ENCODE assay signal across 9 cellular contexts in genomic region chr7:142319970-142320369, GRCh38.
A peak's percentile ranks its signal among the peaks of the same experiment; 100 is the strongest.
DNase-seq lines count a peak whose midpoint lies in the region; ATAC-seq and TF ChIP-seq lines count a peak whose summit lies in the region.
"Had no signal": no experiment of that assay in that cellular context is flagged by ENCODE, and none has a peak within 500 bp of the region (broad histone marks: within the 10 kb centered on the region; RNA-seq: fewer than 3 reads in every experiment).

No MANE protein-coding gene starts in this region.

- intact Hi-C loops in cardiac septum (cut with DNase I) = no loop called here

- DNase-seq in AG20443 (ENCODE audit: low spot score) = peak; percentile 26
- DNase-seq in HFF-Myc (ENCODE audit: extremely low read depth, low read depth) = no peak
- peak; percentile 38 for DNase-seq in activated CD4-positive, alpha-beta T cell treated with anti-CD3 and anti-CD28 coated beads, Interleukin-2, amount 50 U/mL, for 1 hour
- no peak for DNase-seq in foreskin fibroblast
- no peak for DNase-seq in islet precursor cell
- no peak for DNase-seq in cardiac septum (ENCODE audit: low spot score)
- DNase-seq: GF-D8 had no signal

- no peak overlapping the region for H3K4me3 ChIP-seq in HFF-Myc (replicated peaks; ENCODE audit: low read depth, low read length)
- H3K4me3 ChIP-seq in foreskin fibroblast (ENCODE audit: low read depth in 1 of 2, low read length in 2 of 2) = no peak overlapping the region

- ATAC-seq in HG03469 (IDR thresholded peaks at IDR 0.05; ENCODE audit: unreplicated experiment) (no peak), GM21717 (IDR thresholded peaks at IDR 0.05; ENCODE audit: unreplicated experiment) (no peak)

- TF ChIP-seq CTCF in HFF-Myc (IDR thresholded peaks at IDR 0.05; ENCODE audit: low read depth, low read length, missing control alignments) (peak; percentile 17), foreskin fibroblast (IDR thresholded peaks at IDR 0.05; ENCODE audit: low read depth, low read length) (peak; percentile 24)

Comparison
In these comparisons a context has a peak if more than half of its experiments do, and no peak if none do; other contexts are left out.
1. DNase-seq: peak in AG20443 (single experiment) and activated CD4-positive, alpha-beta T cell treated with anti-CD3 and anti-CD28 coated beads, Interleukin-2, amount 50 U/mL, for 1 hour (single experiment); none in HFF-Myc (single experiment), foreskin fibroblast (0 of 2), islet precursor cell (single experiment) and cardiac septum (single experiment).